Comparison of ENCODE assay signal across 14 cellular contexts in the genomic region with DNA sequence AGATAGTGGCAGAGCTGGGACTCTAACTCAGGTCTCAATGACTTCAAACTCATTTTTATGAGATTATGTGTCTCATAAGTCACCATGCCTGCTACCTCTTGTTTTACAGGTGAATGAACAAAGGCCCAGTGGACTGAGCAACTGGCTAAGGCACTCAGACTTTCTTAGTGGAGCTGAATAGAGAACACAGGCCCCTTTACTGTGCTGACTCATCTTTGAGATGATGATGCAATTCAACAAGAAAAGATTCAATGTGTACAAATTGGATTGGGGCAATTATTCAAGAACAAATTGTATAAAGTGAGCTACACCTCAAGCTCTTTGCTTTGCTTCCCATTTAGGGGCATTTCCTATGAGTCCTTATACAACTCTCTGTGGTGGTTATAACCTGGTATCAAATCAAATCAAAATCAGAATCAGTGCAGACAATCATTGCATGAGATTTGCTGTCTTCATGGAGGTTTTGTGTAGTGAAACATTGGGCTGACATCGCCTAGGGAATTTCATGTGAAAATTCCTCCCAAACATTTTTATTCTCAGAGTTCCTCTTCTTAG.
DNase-seq lines count a peak whose midpoint lies in the region; ATAC-seq and TF ChIP-seq lines count a peak whose summit lies in the region.
"Had no signal": no experiment of that assay in that cellular context is flagged by ENCODE, and none has a peak within 500 bp of the region (broad histone marks: within the 10 kb centered on the region; RNA-seq: fewer than 3 reads in every experiment).

No MANE protein-coding gene starts in this region.

- H3K36me3 ChIP-seq in upper lobe of right lung: no peaks in the 10 kb centered on the region
- H3K36me3 ChIP-seq: thoracic aorta had no signal

- peaks cover 5% of the 10 kb centered on the region for H3K27me3 Mint-ChIP-seq in activated CD8-positive, alpha-beta T cell treated with anti-CD3 and anti-CD28 coated beads for 36 hours
- H3K27me3 Mint-ChIP-seq in activated CD8-positive, alpha-beta T cell treated with anti-CD3 and anti-CD28 coated beads, Interleukin-2, amount 10 ng/mL, durations not matched to agents 7 days and 5 days (ENCODE audit: low read depth): peaks cover 2% of the 10 kb centered on the region
- no peaks in the 10 kb centered on the region for H3K27me3 Mint-ChIP-seq in activated CD4-positive, alpha-beta memory T cell treated with anti-CD3 and anti-CD28 coated beads for 36 hours
- H3K27me3 Mint-ChIP-seq: activated CD4-positive, alpha-beta memory T cell treated with anti-CD3 and anti-CD28 coated beads, Interleukin-2, amount 10 ng/mL, durations not matched to agents 7 days and 5 days; activated naive CD8-positive, alpha-beta T cell had no signal

- ATAC-seq in activated CD8-positive, alpha-beta T cell treated with anti-CD3 and anti-CD28 coated beads for 36 hours: peak; percentile 34
- no peak for ATAC-seq in activated CD8-positive, alpha-beta T cell treated with anti-CD3 and anti-CD28 coated beads, Interleukin-2, amount 10 ng/mL, durations not matched to agents 7 days and 5 days
- ATAC-seq in upper lobe of right lung: peak; percentile 28
- ATAC-seq: right cardiac atrium had no signal

- no peak overlapping the region for H3K4me3 ChIP-seq in upper lobe of right lung
- H3K4me3 ChIP-seq: thoracic aorta had no signal

- no peaks in the 10 kb centered on the region for H3K4me1 ChIP-seq in upper lobe of right lung

- intact Hi-C loops in activated CD8-positive, alpha-beta T cell treated with anti-CD3 and anti-CD28 coated beads for 36 hours (cut with micrococcal nuclease): no loop called here
- intact Hi-C loops in upper lobe of right lung (cut with DNase I): no loop called here
- intact Hi-C loops in activated CD4-positive, alpha-beta memory T cell treated with anti-CD3 and anti-CD28 coated beads for 36 hours (cut with micrococcal nuclease): no loop called here

- H3K4me1 Mint-ChIP-seq in activated CD8-positive, alpha-beta T cell treated with anti-CD3 and anti-CD28 coated beads for 36 hours (ENCODE audit: low read depth): peaks cover 3% of the 10 kb centered on the region
- no peaks in the 10 kb centered on the region for H3K4me1 Mint-ChIP-seq in activated CD8-positive, alpha-beta T cell treated with anti-CD3 and anti-CD28 coated beads, Interleukin-2, amount 10 ng/mL, durations not matched to agents 7 days and 5 days (ENCODE audit: low read depth)
- H3K4me1 Mint-ChIP-seq in activated CD4-positive, alpha-beta memory T cell treated with anti-CD3 and anti-CD28 coated beads for 36 hours (ENCODE audit: low read depth): no peaks in the 10 kb centered on the region
- H3K4me1 Mint-ChIP-seq: activated CD4-positive, alpha-beta memory T cell treated with anti-CD3 and anti-CD28 coated beads, Interleukin-2, amount 10 ng/mL, durations not matched to agents 7 days and 5 days had no signal

- no peaks in the 10 kb centered on the region for H3K36me3 Mint-ChIP-seq in activated CD8-positive, alpha-beta T cell treated with anti-CD3 and anti-CD28 coated beads for 36 hours (ENCODE audit: low read depth)
- H3K36me3 Mint-ChIP-seq in activated CD8-positive, alpha-beta T cell treated with anti-CD3 and anti-CD28 coated beads, Interleukin-2, amount 10 ng/mL, durations not matched to agents 7 days and 5 days (ENCODE audit: low read depth): no peaks in the 10 kb centered on the region
- no peaks in the 10 kb centered on the region for H3K36me3 Mint-ChIP-seq in activated CD4-positive, alpha-beta memory T cell treated with anti-CD3 and anti-CD28 coated beads for 36 hours
- H3K36me3 Mint-ChIP-seq: activated naive CD8-positive, alpha-beta T cell had no signal

- H3K27ac ChIP-seq in upper lobe of right lung: no peak overlapping the region
- H3K27ac ChIP-seq: thoracic aorta had no signal

- no peak for TF ChIP-seq CTCF in activated CD8-positive, alpha-beta T cell treated with anti-CD3 and anti-CD28 coated beads for 36 hours (IDR thresholded peaks at IDR 0.05)
- no peak for TF ChIP-seq CTCF in upper lobe of right lung (IDR thresholded peaks at IDR 0.05)

- no peaks in the 10 kb centered on the region for H3K9me3 ChIP-seq in upper lobe of right lung
- H3K9me3 ChIP-seq: thoracic aorta had no signal

- POLR2A ChIA-PET in activated CD8-positive, alpha-beta T cell treated with anti-CD3 and anti-CD28 coated beads for 36 hours (lab: Charles Lee): no interaction called here
- POLR2A ChIA-PET in activated CD8-positive, alpha-beta T cell treated with anti-CD3 and anti-CD28 coated beads, Interleukin-2, amount 10 ng/mL, durations not matched to agents 7 days and 5 days (lab: Charles Lee): no interaction called here
- POLR2A ChIA-PET in activated CD4-positive, alpha-beta memory T cell treated with anti-CD3 and anti-CD28 coated beads for 36 hours (lab: Charles Lee): no interaction called here

- no peak overlapping the region for H3K4me3 Mint-ChIP-seq in activated CD8-positive, alpha-beta T cell treated with anti-CD3 and anti-CD28 coated beads for 36 hours
- no peak overlapping the region for H3K4me3 Mint-ChIP-seq in activated CD8-positive, alpha-beta T cell treated with anti-CD3 and anti-CD28 coated beads, Interleukin-2, amount 10 ng/mL, durations not matched to agents 7 days and 5 days
- H3K4me3 Mint-ChIP-seq in activated CD4-positive, alpha-beta memory T cell treated with anti-CD3 and anti-CD28 coated beads for 36 hours: no peak overlapping the region
- H3K4me3 Mint-ChIP-seq: activated CD4-positive, alpha-beta memory T cell treated with anti-CD3 and anti-CD28 coated beads, Interleukin-2, amount 10 ng/mL, durations not matched to agents 7 days and 5 days; activated naive CD8-positive, alpha-beta T cell; T-helper 2 cell treated with Interferon-gamma antibody and Interleukin-4, amounts not matched to agents 5 μg/mL and 100 μg/mL, for 36 hours had no signal

- H3K27ac Mint-ChIP-seq in activated CD8-positive, alpha-beta T cell treated with anti-CD3 and anti-CD28 coated beads for 36 hours: no peak overlapping the region
- no peak overlapping the region for H3K27ac Mint-ChIP-seq in activated CD8-positive, alpha-beta T cell treated with anti-CD3 and anti-CD28 coated beads, Interleukin-2, amount 10 ng/mL, durations not matched to agents 7 days and 5 days
- H3K27ac Mint-ChIP-seq in activated CD4-positive, alpha-beta memory T cell treated with anti-CD3 and anti-CD28 coated beads for 36 hours: no peak overlapping the region
- H3K27ac Mint-ChIP-seq: activated CD4-positive, alpha-beta memory T cell treated with anti-CD3 and anti-CD28 coated beads, Interleukin-2, amount 10 ng/mL, durations not matched to agents 7 days and 5 days; T-helper 2 cell treated with Interferon-gamma antibody and Interleukin-4, amounts not matched to agents 5 μg/mL and 100 μg/mL, for 36 hours had no signal

- DNase-seq in activated CD8-positive, alpha-beta T cell treated with anti-CD3 and anti-CD28 coated beads for 36 hours: no peak
- DNase-seq in activated CD8-positive, alpha-beta T cell treated with anti-CD3 and anti-CD28 coated beads, Interleukin-2, amount 10 ng/mL, durations not matched to agents 7 days and 5 days: no peak
- DNase-seq in OCI-M1 (lab: John Stamatoyannopoulos, UW): peak; percentile 57
- DNase-seq in fibroblast of gingiva (ENCODE audit: low read depth): peak; percentile 11
- DNase-seq in upper lobe of right lung: no peak
- no peak for DNase-seq in DMS114 treated with DMSO at 0.1 percent for 48 hours (lab: John Stamatoyannopoulos, UW; ENCODE audit: unreplicated experiment)
- no peak for DNase-seq in activated CD4-positive, alpha-beta memory T cell treated with anti-CD3 and anti-CD28 coated beads for 36 hours
- DNase-seq in activated CD8-positive, alpha-beta memory T cell treated with anti-CD3 and anti-CD28 coated beads, Interleukin-2, amount 50 U/mL, for 48 hours: no peak
- DNase-seq: activated CD4-positive, alpha-beta memory T cell treated with anti-CD3 and anti-CD28 coated beads, Interleukin-2, amount 10 ng/mL, durations not matched to agents 7 days and 5 days; NCI-H1105 treated with DMSO at 0.1 percent for 48 hours; right cardiac atrium had no signal

- H3K9me3 Mint-ChIP-seq in activated CD8-positive, alpha-beta T cell treated with anti-CD3 and anti-CD28 coated beads for 36 hours: no peaks in the 10 kb centered on the region
- no peaks in the 10 kb centered on the region for H3K9me3 Mint-ChIP-seq in activated CD8-positive, alpha-beta T cell treated with anti-CD3 and anti-CD28 coated beads, Interleukin-2, amount 10 ng/mL, durations not matched to agents 7 days and 5 days (ENCODE audit: insufficient read depth)
- H3K9me3 Mint-ChIP-seq in activated CD4-positive, alpha-beta memory T cell treated with anti-CD3 and anti-CD28 coated beads for 36 hours: no peaks in the 10 kb centered on the region
- H3K9me3 Mint-ChIP-seq: activated CD4-positive, alpha-beta memory T cell treated with anti-CD3 and anti-CD28 coated beads, Interleukin-2, amount 10 ng/mL, durations not matched to agents 7 days and 5 days; T-helper 2 cell treated with Interferon-gamma antibody and Interleukin-4, amounts not matched to agents 5 μg/mL and 100 μg/mL, for 36 hours had no signal

- no peaks in the 10 kb centered on the region for H3K27me3 ChIP-seq in upper lobe of right lung

- CTCF ChIA-PET in activated CD8-positive, alpha-beta T cell treated with anti-CD3 and anti-CD28 coated beads for 36 hours (lab: Charles Lee): interaction anchor here (1.1 to 6.9 kb wide), 6 partner anchors 15 to 430 kb away, joined by 3 to 83 read pairs (median 4); no protein-coding TSS in a partner anchor
- CTCF ChIA-PET in activated CD8-positive, alpha-beta T cell treated with anti-CD3 and anti-CD28 coated beads, Interleukin-2, amount 10 ng/mL, durations not matched to agents 7 days and 5 days (lab: Charles Lee): interaction anchor here (0.8 to 0.9 kb wide), 4 partner anchors 16 to 429 kb away, joined by 3 to 4 read pairs (median 3); no protein-coding TSS in a partner anchor
- CTCF ChIA-PET in activated CD4-positive, alpha-beta memory T cell treated with anti-CD3 and anti-CD28 coated beads for 36 hours (lab: Charles Lee): interaction anchor here (1.1 to 7.9 kb wide), 2 partner anchors 420 to 430 kb away, joined by 5 to 92 read pairs; no protein-coding TSS in a partner anchor

Comparison
In these comparisons a context has a peak if more than half of its experiments do, and no peak if none do; other contexts are left out.
1. DNase-seq: peak in OCI-M1 (single experiment) and fibroblast of gingiva (single experiment); none in activated CD8-positive, alpha-beta T cell treated with anti-CD3 and anti-CD28 coated beads for 36 hours (single experiment), activated CD8-positive, alpha-beta T cell treated with anti-CD3 and anti-CD28 coated beads, Interleukin-2, amount 10 ng/mL, durations not matched to agents 7 days and 5 days (single experiment), upper lobe of right lung (single experiment), DMS114 treated with DMSO at 0.1 percent for 48 hours (single experiment), activated CD4-positive, alpha-beta memory T cell treated with anti-CD3 and anti-CD28 coated beads for 36 hours (single experiment) and activated CD8-positive, alpha-beta memory T cell treated with anti-CD3 and anti-CD28 coated beads, Interleukin-2, amount 50 U/mL, for 48 hours (single experiment).